In the genomic region with DNA sequence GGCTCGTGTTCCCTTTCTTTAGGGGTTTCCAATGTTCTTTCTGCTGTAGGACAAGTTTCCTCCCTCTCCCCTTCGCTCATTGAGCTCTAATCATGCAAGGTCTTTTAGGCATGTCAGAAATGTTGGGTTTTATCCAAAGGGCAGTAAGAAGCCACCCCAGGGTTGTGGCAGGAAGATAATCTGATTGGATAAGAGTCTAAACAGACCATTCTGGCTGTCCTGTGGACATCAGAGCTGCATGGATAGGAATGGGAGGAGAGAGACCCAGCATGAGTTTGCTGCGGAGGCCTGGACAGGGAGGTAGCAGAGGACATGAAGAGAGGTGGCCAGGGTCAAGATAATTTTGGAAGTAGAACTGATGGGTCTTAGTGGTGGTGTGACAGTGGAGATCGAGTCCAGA, we compare ENCODE assay signal across 18 cellular contexts.
"Had no signal": no experiment of that assay in that cellular context is flagged by ENCODE, and none has a peak within 500 bp of the region (broad histone marks: within the 10 kb centered on the region; RNA-seq: fewer than 3 reads in every experiment).

No MANE protein-coding gene starts in this region.

- H3K36me3 Mint-ChIP-seq: memory B cell; natural killer cell treated with Interleukin-12 subunit alpha and Interleukin-12 subunit beta and Interleukin-15 and Interleukin-18, amount 100 ng/mL, for 72 hours; stimulated activated naive B cell treated with anti-CD40 and anti-IgM and Interleukin-4, amounts not matched to agents 10 μg/mL and 1 μg/mL and 100 μg/mL, for 72 hours had no signal

- H3K9me3 Mint-ChIP-seq: activated B cell treated with CpG ODN at 0.5 μM for 24 hours; memory B cell; natural killer cell treated with Interleukin-12 subunit alpha and Interleukin-12 subunit beta and Interleukin-15 and Interleukin-18, amount 100 ng/mL, for 72 hours; stimulated activated naive B cell treated with anti-CD40 and anti-IgM and Interleukin-4, amounts not matched to agents 10 μg/mL and 1 μg/mL and 100 μg/mL, for 72 hours; T-helper 2 cell treated with Interferon-gamma antibody and Interleukin-4, amounts not matched to agents 5 μg/mL and 100 μg/mL, for 36 hours had no signal

- H3K9me3 ChIP-seq: left ventricle myocardium inferior, tibial artery had no signal

- H3K4me1 Mint-ChIP-seq: activated B cell treated with CpG ODN at 0.5 μM for 24 hours; memory B cell; stimulated activated naive B cell treated with anti-CD40 and anti-IgM and Interleukin-4, amounts not matched to agents 10 μg/mL and 1 μg/mL and 100 μg/mL, for 72 hours had no signal

- H3K27me3 ChIP-seq: cardiac muscle cell, tibial artery had no signal

- H3K4me3 Mint-ChIP-seq: activated B cell treated with CpG ODN at 0.5 μM for 24 hours; activated CD8-positive, alpha-beta T cell treated with anti-CD3 and anti-CD28 coated beads, Interleukin-2, amount 10 ng/mL, durations not matched to agents 7 days and 5 days; memory B cell; natural killer cell treated with Interleukin-12 subunit alpha and Interleukin-12 subunit beta and Interleukin-15 and Interleukin-18, amount 100 ng/mL, for 72 hours; stimulated activated naive B cell treated with anti-CD40 and anti-IgM and Interleukin-4, amounts not matched to agents 10 μg/mL and 1 μg/mL and 100 μg/mL, for 72 hours; T-helper 2 cell treated with Interferon-gamma antibody and Interleukin-4, amounts not matched to agents 5 μg/mL and 100 μg/mL, for 36 hours had no signal

- H3K27ac ChIP-seq: cardiac muscle cell, left ventricle myocardium inferior, skin epidermis, tibial artery had no signal

- H3K27ac Mint-ChIP-seq: activated B cell treated with CpG ODN at 0.5 μM for 24 hours; activated CD8-positive, alpha-beta T cell treated with anti-CD3 and anti-CD28 coated beads, Interleukin-2, amount 10 ng/mL, durations not matched to agents 7 days and 5 days; memory B cell; natural killer cell treated with Interleukin-12 subunit alpha and Interleukin-12 subunit beta and Interleukin-15 and Interleukin-18, amount 100 ng/mL, for 72 hours; T-helper 2 cell treated with Interferon-gamma antibody and Interleukin-4, amounts not matched to agents 5 μg/mL and 100 μg/mL, for 36 hours had no signal

- H3K36me3 ChIP-seq: cardiac muscle cell, left ventricle myocardium inferior, tibial artery had no signal

- H3K4me3 ChIP-seq: cardiac muscle cell, left ventricle myocardium inferior, skin epidermis, tibial artery had no signal

- DNase-seq: activated B cell treated with CpG ODN at 0.5 μM for 24 hours; activated CD4-positive, alpha-beta T cell treated with anti-CD3 and anti-CD28 coated beads for 48 hours; activated CD8-positive, alpha-beta T cell treated with anti-CD3 and anti-CD28 coated beads, Interleukin-2, amount 10 ng/mL, durations not matched to agents 7 days and 5 days; activated naive CD4-positive, alpha-beta T cell; activated T-cell treated with anti-CD3 and anti-CD28 coated beads for 4 hours; anterior cingulate cortex; left ventricle myocardium inferior; nucleus accumbens; posterior cingulate gyrus; stimulated activated CD4-positive, alpha-beta T cell treated with anti-CD3 and anti-CD28 coated beads, Interleukin-15, amount 100 ng/mL, for 24 hours; stimulated activated CD4-positive, alpha-beta T cell treated with anti-CD3 and anti-CD28 coated beads, Interleukin-4, amount 100 ng/mL, for 1 hour; stimulated activated naive B cell treated with anti-CD40 and anti-IgM and Interleukin-4, amounts not matched to agents 10 μg/mL and 1 μg/mL and 100 μg/mL, for 72 hours had no signal
